Comparison of ENCODE assay signal across 15 cellular contexts in genomic region chr12:102350070-102350469, GRCh38.
A peak's percentile ranks its signal among the peaks of the same experiment; 100 is the strongest.
DNase-seq lines count a peak whose midpoint lies in the region; ATAC-seq and TF ChIP-seq lines count a peak whose summit lies in the region.
"Had no signal": no experiment of that assay in that cellular context is flagged by ENCODE, and none has a peak within 500 bp of the region (broad histone marks: within the 10 kb centered on the region; RNA-seq: fewer than 3 reads in every experiment).

No MANE protein-coding gene starts in this region.

- ATAC-seq in Right ventricle myocardium inferior (peak; percentile 59), gastrocnemius medialis (peak; percentile 55 to 75)
- ATAC-seq: CD8-positive, alpha-beta T cell; GM12878 had no signal

- H3K27ac ChIP-seq in right atrium auricular region: peak overlapping the region in 1 of 2 donors; percentile 38
- H3K27ac ChIP-seq in gastrocnemius medialis: peak overlapping the region; percentile 69 to 83 (median 80)
- H3K27ac ChIP-seq: 22Rv1 had no signal

- H3K9me3 ChIP-seq in right atrium auricular region (peaks cover 0 to 11% of the 10 kb centered on the region in 2 donors), gastrocnemius medialis (peaks cover 0 to 5% (median 4%) of the 10 kb centered on the region in 3 donors)

- intact Hi-C loops in Right ventricle myocardium inferior (cut with DNase I): no loop called here
- intact Hi-C loops in gastrocnemius medialis (cut with DNase I; ENCODE audit: low total_unique reads): loop anchor here (2.0 kb wide), 1 partner anchor 15 kb away; no protein-coding TSS in a partner anchor

- H3K4me1 Mint-ChIP-seq in mesothelial cell of epicardium: peaks cover 36% of the 10 kb centered on the region
- H3K4me1 Mint-ChIP-seq: CD14-positive monocyte, H9 had no signal

- DNase-seq in Right ventricle myocardium inferior (ENCODE audit: missing footprints) (no peak), right atrium auricular region (ENCODE audit: low spot score) (no peak), EH (ENCODE audit: low read depth) (peak; percentile 1), mesothelial cell of epicardium (ENCODE audit: low spot score in 2 of 2, unreplicated experiment in 2 of 2) (no peak), gastrocnemius medialis (no peak), activated T-cell treated with anti-CD3 and anti-CD28 coated beads for 4 hours (no peak), NK-92 (lab: John Stamatoyannopoulos, UW; ENCODE audit: unreplicated experiment) (no peak), SHP77 treated with DMSO at 0.1 percent for 48 hours (lab: John Stamatoyannopoulos, UW) (no peak)
- DNase-seq: CD8-positive, alpha-beta T cell; COR-L47; GOT3; H9 had no signal

- H3K4me1 ChIP-seq in right atrium auricular region (peaks cover 0 to 22% of the 10 kb centered on the region in 2 donors), gastrocnemius medialis (peaks cover 37 to 45% of the 10 kb centered on the region in 2 donors)

- H3K4me3 Mint-ChIP-seq in mesothelial cell of epicardium: no peak overlapping the region
- H3K4me3 Mint-ChIP-seq: CD14-positive monocyte; CD8-positive, alpha-beta T cell; H9 had no signal

- no peak for TF ChIP-seq CTCF in right atrium auricular region (IDR thresholded peaks at IDR 0.05)
- TF ChIP-seq CTCF in mesothelial cell of epicardium (IDR thresholded peaks at IDR 0.05; ENCODE audit: unreplicated experiment): no peak
- TF ChIP-seq CTCF in gastrocnemius medialis (IDR thresholded peaks at IDR 0.05 in 4 of 5, conservative IDR thresholded peaks at IDR 0.05 in 1 of 5): no peak

- H3K9me3 Mint-ChIP-seq in mesothelial cell of epicardium: peaks cover 18% of the 10 kb centered on the region

- in situ Hi-C loops in gastrocnemius medialis (cut with MboI; ENCODE audit: low sequenced_read_pairs in 4 of 4): no loop called here

- no peak for TF ChIP-seq POLR2A in gastrocnemius medialis (IDR thresholded peaks at IDR 0.05)

- H3K27me3 ChIP-seq in right atrium auricular region: no peaks in the 10 kb centered on the region
- H3K27me3 ChIP-seq in gastrocnemius medialis: no peaks in the 10 kb centered on the region

- no peaks in the 10 kb centered on the region for H3K36me3 ChIP-seq in right atrium auricular region
- H3K36me3 ChIP-seq in gastrocnemius medialis: no peaks in the 10 kb centered on the region

- H3K36me3 Mint-ChIP-seq in mesothelial cell of epicardium: peaks cover 18% of the 10 kb centered on the region
- H3K36me3 Mint-ChIP-seq: CD14-positive monocyte; CD8-positive, alpha-beta T cell had no signal

- peak overlapping the region; percentile 74 for H3K27ac Mint-ChIP-seq in mesothelial cell of epicardium
- H3K27ac Mint-ChIP-seq: CD14-positive monocyte; CD8-positive, alpha-beta T cell; H9 had no signal

- H3K27me3 Mint-ChIP-seq in mesothelial cell of epicardium (ENCODE audit: low read depth): no peaks in the 10 kb centered on the region

- no peak overlapping the region for H3K4me3 ChIP-seq in right atrium auricular region
- peak overlapping the region in 1 of 4 donors; percentile 35 for H3K4me3 ChIP-seq in gastrocnemius medialis
- H3K4me3 ChIP-seq: GM12878 had no signal
